In genomic region chr3:188929138-188929537, GRCh38 we compare ENCODE assay signal across 10 cellular contexts.
A peak's percentile ranks its signal among the peaks of the same experiment; 100 is the strongest.
DNase-seq lines count a peak whose midpoint lies in the region; ATAC-seq and TF ChIP-seq lines count a peak whose summit lies in the region.
"Had no signal": no experiment of that assay in that cellular context is flagged by ENCODE, and none has a peak within 500 bp of the region (broad histone marks: within the 10 kb centered on the region; RNA-seq: fewer than 3 reads in every experiment).

No MANE protein-coding gene starts in this region.

- H3K4me1 ChIP-seq in adrenal gland (replicated peaks in 1 of 2), result no peaks in the 10 kb centered on the region
- no peaks in the 10 kb centered on the region for H3K4me1 ChIP-seq in left ventricle myocardium inferior
- peaks cover 11 to 32% of the 10 kb centered on the region in 2 donors for H3K4me1 ChIP-seq in thyroid gland

- H3K4me3 ChIP-seq in adrenal gland (no peak overlapping the region), left ventricle myocardium inferior (no peak overlapping the region), thyroid gland (replicated peaks in 1 of 3) (no peak overlapping the region)
- H3K4me3 ChIP-seq: esophagus squamous epithelium had no signal

- no peaks in the 10 kb centered on the region for H3K27me3 ChIP-seq in adrenal gland
- no peaks in the 10 kb centered on the region for H3K27me3 ChIP-seq in left ventricle myocardium inferior (ENCODE audit: low read depth)
- H3K27me3 ChIP-seq in thyroid gland, result no peaks in the 10 kb centered on the region
- H3K27me3 ChIP-seq: esophagus squamous epithelium had no signal

- intact Hi-C loops in adrenal gland (cut with DNase I) (no loop called here), left ventricle myocardium inferior (cut with micrococcal nuclease) (no loop called here), thyroid gland (cut with DNase I) (no loop called here)

- TF ChIP-seq CTCF in adrenal gland (IDR thresholded peaks at IDR 0.05) (peak in 5 of 6 experiments; percentile 17 to 42 (median 36)), left ventricle myocardium inferior (IDR thresholded peaks at IDR 0.05; ENCODE audit: borderline replicate concordance) (peak; percentile 50), thyroid gland (IDR thresholded peaks at IDR 0.05) (peak in 3 of 6 experiments; percentile 36 to 48 (median 48))

- WGBS in adrenal gland, 4 donors, result 53 to 84% (median 77%) methylated on average over 2 of the region's 2 CpGs
- WGBS in thyroid gland, 2 donors, result 49 to 50% methylated on average over 2 of the region's 2 CpGs

- TF ChIP-seq POLR2A in adrenal gland (IDR thresholded peaks at IDR 0.05), result no peak
- TF ChIP-seq POLR2A in thyroid gland (IDR thresholded peaks at IDR 0.05), result no peak

- H3K27ac ChIP-seq in adrenal gland (no peak overlapping the region), left ventricle myocardium inferior (replicated peaks) (no peak overlapping the region), thyroid gland (no peak overlapping the region)
- H3K27ac ChIP-seq: esophagus squamous epithelium had no signal

- ATAC-seq in HG02571 (IDR thresholded peaks at IDR 0.05; ENCODE audit: unreplicated experiment), result no peak
- no peak for ATAC-seq in GM19351 (IDR thresholded peaks at IDR 0.05; ENCODE audit: unreplicated experiment)

- H3K9me3 ChIP-seq in adrenal gland (replicated peaks in 1 of 3), result no peaks in the 10 kb centered on the region
- H3K9me3 ChIP-seq in left ventricle myocardium inferior (replicated peaks), result no peaks in the 10 kb centered on the region
- H3K9me3 ChIP-seq in thyroid gland, result no peaks in the 10 kb centered on the region
- H3K9me3 ChIP-seq: esophagus squamous epithelium had no signal

- H3K36me3 ChIP-seq in adrenal gland (replicated peaks in 1 of 2) (no peaks in the 10 kb centered on the region), left ventricle myocardium inferior (no peaks in the 10 kb centered on the region), thyroid gland (no peaks in the 10 kb centered on the region)
- H3K36me3 ChIP-seq: esophagus squamous epithelium had no signal

- DNase-seq in SIG-M5 treated with dmso at 0.1 percent for 504 hours (lab: John Stamatoyannopoulos, UW; ENCODE audit: unreplicated experiment) (peak; percentile 32), SIG-M5 (lab: John Stamatoyannopoulos, UW) (no peak), adrenal gland (peak in 2 of 7 donors; percentile 23 to 24), left ventricle myocardium inferior (no peak), thyroid gland (peak; percentile 39 to 50), NCI-H146 treated with DMSO at 0.1 percent for 48 hours (lab: John Stamatoyannopoulos, UW; ENCODE audit: unreplicated experiment) (no peak)
- DNase-seq: esophagus squamous epithelium, OCI-M1 had no signal

Comparison
In these comparisons a context has a peak if more than half of its experiments do, and no peak if none do; other contexts are left out.
1. DNase-seq: peak in SIG-M5 treated with dmso at 0.1 percent for 504 hours (single experiment) and thyroid gland (2 of 2); none in SIG-M5 (single experiment), left ventricle myocardium inferior (single experiment) and NCI-H146 treated with DMSO at 0.1 percent for 48 hours (single experiment).